In genomic region chr14:100645200-100645985, GRCh38 we compare ENCODE assay signal across 8 cellular contexts. TPM values are rescaled to one million over a fixed set of nuclear protein-coding genes. Genes with fewer than 3 reads are reported as not detected.
DNase-seq lines count a peak whose midpoint lies in the region; ATAC-seq and TF ChIP-seq lines count a peak whose summit lies in the region.

No MANE protein-coding gene starts in this region.

- peaks cover 0 to 61% (median 5%) of the 10 kb centered on the region in 4 donors for H3K4me1 ChIP-seq in Peyer's patch

- H3K27ac Mint-ChIP-seq in stimulated activated naive CD8-positive, alpha-beta T cell treated with anti-CD3 and anti-CD28 coated beads, Interleukin-15, amount 100 ng/mL, for 72 hours: no peak overlapping the region

- TF ChIP-seq EP300 in neural cell (conservative IDR thresholded peaks at IDR 0.05; ENCODE audit: poor library complexity, severe bottlenecking): no peak

- H3K9me2 ChIP-seq in neural cell (ENCODE audit: insufficient read depth, low read length): no peaks in the 10 kb centered on the region

- H3K9me3 ChIP-seq in Peyer's patch (no peaks in the 10 kb centered on the region), neural cell (ENCODE audit: low read length) (no peaks in the 10 kb centered on the region)

- no peaks in the 10 kb centered on the region for H3K27me3 ChIP-seq in Peyer's patch
- no peaks in the 10 kb centered on the region for H3K27me3 ChIP-seq in neural cell (ENCODE audit: insufficient read depth, low read depth, low read length)

- no peaks in the 10 kb centered on the region for H3K9me3 Mint-ChIP-seq in activated T-cell treated with anti-CD3 and anti-CD28 coated beads, Interleukin-2, amount 50 U/mL, for 4 hours
- no peaks in the 10 kb centered on the region for H3K9me3 Mint-ChIP-seq in stimulated activated naive CD8-positive, alpha-beta T cell treated with anti-CD3 and anti-CD28 coated beads, Interleukin-15, amount 100 ng/mL, for 72 hours

- no peaks in the 10 kb centered on the region for H3K36me3 ChIP-seq in Peyer's patch
- H3K36me3 ChIP-seq in neural cell (ENCODE audit: insufficient read depth, low read length): no peaks in the 10 kb centered on the region

- no peaks in the 10 kb centered on the region for H3F3A ChIP-seq in neural cell (ENCODE audit: insufficient read depth, low read length, poor library complexity, severe bottlenecking)

- peak; percentile 26 for TF ChIP-seq RAD21 in neural cell (conservative IDR thresholded peaks at IDR 0.05)

- TF ChIP-seq CTCF in Peyer's patch (IDR thresholded peaks at IDR 0.05) (peak in 4 of 6 experiments; percentile 63 to 91 (median 90)), fibroblast of mammary gland (conservative IDR thresholded peaks at IDR 0.05; ENCODE audit: control insufficient read depth, insufficient read depth, low read depth, low read length) (peak; percentile 84), neural cell (IDR thresholded peaks at IDR 0.05; ENCODE audit: poor library complexity, severe bottlenecking) (peak; percentile 38)

- peak; percentile 60 for ATAC-seq in GM19035 (IDR thresholded peaks at IDR 0.05; ENCODE audit: unreplicated experiment)
- peak; percentile 83 to 85 for ATAC-seq in activated T-cell treated with anti-CD3 and anti-CD28 coated beads, Interleukin-2, amount 50 U/mL, for 4 hours
- ATAC-seq in stimulated activated naive CD8-positive, alpha-beta T cell treated with anti-CD3 and anti-CD28 coated beads, Interleukin-15, amount 100 ng/mL, for 72 hours: peak; percentile 85

- H3K4me3 Mint-ChIP-seq in activated T-cell treated with anti-CD3 and anti-CD28 coated beads, Interleukin-2, amount 50 U/mL, for 4 hours: no peak overlapping the region
- H3K4me3 Mint-ChIP-seq in stimulated activated naive CD8-positive, alpha-beta T cell treated with anti-CD3 and anti-CD28 coated beads, Interleukin-15, amount 100 ng/mL, for 72 hours: peak overlapping the region; percentile 33 to 58

- in situ Hi-C loops in KBM-7 (cut with MboI; ENCODE audit: low pct_unique_long_range_greater_than_20kb, low sequenced_read_pairs): loop anchor here (5.0 to 25.0 kb wide), 2 partner anchors 118 to 258 kb away; partner anchors contain the start of gene WDR25

- H3K4me2 ChIP-seq in neural cell (ENCODE audit: low read length): no peak overlapping the region

- no peaks in the 10 kb centered on the region for H3K27me3 Mint-ChIP-seq in activated T-cell treated with anti-CD3 and anti-CD28 coated beads, Interleukin-2, amount 50 U/mL, for 4 hours (ENCODE audit: low read depth)
- H3K27me3 Mint-ChIP-seq in stimulated activated naive CD8-positive, alpha-beta T cell treated with anti-CD3 and anti-CD28 coated beads, Interleukin-15, amount 100 ng/mL, for 72 hours: peaks cover 9% of the 10 kb centered on the region

- peaks cover 47% of the 10 kb centered on the region for H3K4me1 Mint-ChIP-seq in activated T-cell treated with anti-CD3 and anti-CD28 coated beads, Interleukin-2, amount 50 U/mL, for 4 hours (ENCODE audit: low read depth)
- peaks cover 49% of the 10 kb centered on the region for H3K4me1 Mint-ChIP-seq in stimulated activated naive CD8-positive, alpha-beta T cell treated with anti-CD3 and anti-CD28 coated beads, Interleukin-15, amount 100 ng/mL, for 72 hours

- H3K79me2 ChIP-seq in neural cell (replicated peaks; ENCODE audit: insufficient read depth, low read length): no peaks in the 10 kb centered on the region

- H3K4me3 ChIP-seq in Peyer's patch (no peak overlapping the region), fibroblast of mammary gland (ENCODE audit: control insufficient read depth, low read depth, low read length) (no peak overlapping the region), neural cell (ENCODE audit: low read length) (no peak overlapping the region)

- DNase-seq in AG08395 (ENCODE audit: low spot score): peak; percentile 91
- peak; percentile 95 for DNase-seq in KBM-7
- DNase-seq in Peyer's patch: peak; percentile 73 to 95 (median 88)
- peak; percentile 81 for DNase-seq in activated T-cell treated with anti-CD3 and anti-CD28 coated beads, Interleukin-2, amount 50 U/mL, for 4 hours
- peak; percentile 83 for DNase-seq in fibroblast of mammary gland (ENCODE audit: low read depth)
- peak; percentile 80 to 84 for DNase-seq in stimulated activated naive CD8-positive, alpha-beta T cell treated with anti-CD3 and anti-CD28 coated beads, Interleukin-15, amount 100 ng/mL, for 72 hours

- TF ChIP-seq POLR2A in Peyer's patch (IDR thresholded peaks at IDR 0.05): no peak

- no peak overlapping the region for H3K9ac ChIP-seq in neural cell (ENCODE audit: low read length)

- H3K36me3 Mint-ChIP-seq in activated T-cell treated with anti-CD3 and anti-CD28 coated beads, Interleukin-2, amount 50 U/mL, for 4 hours (ENCODE audit: insufficient read depth): no peaks in the 10 kb centered on the region

- no peak overlapping the region for H2AFZ ChIP-seq in neural cell (ENCODE audit: low read depth, low read length)

- H4K20me1 ChIP-seq in neural cell (ENCODE audit: insufficient read depth): no peaks in the 10 kb centered on the region

- H3K27ac ChIP-seq in Peyer's patch: peak overlapping the region in 2 of 4 donors; percentile 33 to 50
- H3K27ac ChIP-seq in neural cell (ENCODE audit: low read length): no peak overlapping the region

TF ChIP-seq in neural cell, 6 proteins besides CTCF, POLR2A, EP300 and RAD21:
- TF ChIP-seq REST (IDR thresholded peaks at IDR 0.05; ENCODE audit: borderline replicate concordance): no peak
- no peak for TF ChIP-seq SMC3 (conservative IDR thresholded peaks at IDR 0.05; ENCODE audit: poor library complexity)
- TF ChIP-seq MXI1 (conservative IDR thresholded peaks at IDR 0.05; ENCODE audit: poor library complexity, severe bottlenecking): no peak
- no peak for TF ChIP-seq TAF1 (IDR thresholded peaks at IDR 0.05; ENCODE audit: low read depth)
- no peak for TF ChIP-seq EZH2 (IDR thresholded peaks at IDR 0.05; ENCODE audit: borderline replicate concordance, insufficient read depth, low read length, poor library complexity, severe bottlenecking)
- no peak for TF ChIP-seq POLR2AphosphoS5 (IDR thresholded peaks at IDR 0.05)
TF ChIP-seq in neural cell: peak in this region for 0.

RNA-seq across cellular contexts. Expression of gene BEGAIN, which starts 58.2 kb away (rescaled TPM):
- 10 to 100 TPM in 1 of 4 donors, 1 to 10 TPM in 2, not detected in 1; 1.6 to 31.8 (median 6.6) TPM for total RNA-seq in Peyer's patch
- 1 to 10 TPM in 2 of 3 donors, under 1 TPM in 1; 0.53 to 3.9 (median 2.0) TPM for total RNA-seq in activated T-cell treated with anti-CD3 and anti-CD28 coated beads, Interleukin-2, amount 50 U/mL, for 4 hours
- polyA plus RNA-seq in neural cell: 10.9 and 28.2 TPM in 2 replicates
- 17.5 and 27.8 TPM in 2 replicates for polyA minus RNA-seq in neural cell

Comparison
In these comparisons a context has a peak if more than half of its experiments do, and no peak if none do; other contexts are left out.
1. CTCF ChIP-seq: peak in every context shown above with its lines; median percentile 90 in Peyer's patch; 84 in fibroblast of mammary gland; 38 in neural cell.